3 cellular contexts compared by ENCODE assay signal in genomic region chr16:22029632-22030031, GRCh38.
A peak's percentile ranks its signal among the peaks of the same experiment; 100 is the strongest.
TF ChIP-seq lines count a peak whose summit lies in the region.

No MANE protein-coding gene starts in this region.

TF ChIP-seq in HepG2, 621 proteins besides CTCF, POLR2A, EP300 and RAD21 (continues in another document):
- TF ChIP-seq ZNF672 (CRISPR knock-in tag; IDR thresholded peaks at IDR 0.05) (no peak), RBFOX2 (IDR thresholded peaks at IDR 0.05; ENCODE audit: low read depth, low read length) (no peak), ZNF761 (CRISPR knock-in tag; conservative IDR thresholded peaks at IDR 0.05) (no peak), ZNF33B (CRISPR knock-in tag; IDR thresholded peaks at IDR 0.05) (0 out of 2 replicates have a peak, but pooled peaks have one; percentile 21), HMGA1 (CRISPR knock-in tag; conservative IDR thresholded peaks at IDR 0.05) (no peak), GRHL1 (CRISPR knock-in tag; conservative IDR thresholded peaks at IDR 0.05) (no peak), IKZF5 (CRISPR knock-in tag; IDR thresholded peaks at IDR 0.05) (no peak), CCDC6 (CRISPR knock-in tag; IDR thresholded peaks at IDR 0.05) (peak; percentile 46; the same call in 1 of the 2 replicates), ESRRA (CRISPR knock-in tag; IDR thresholded peaks at IDR 0.05; ENCODE audit: low read depth) (no peak), ZNF138 (CRISPR knock-in tag; IDR thresholded peaks at IDR 0.05; ENCODE audit: low read depth) (no peak), ZNF770 (CRISPR knock-in tag; IDR thresholded peaks at IDR 0.05) (peak; percentile 88)

TF ChIP-seq in WTC11, 78 proteins besides CTCF, POLR2A, EP300 and RAD21 (continues in another document):
- TF ChIP-seq E2F4 (CRISPR knock-in tag; IDR thresholded peaks at IDR 0.05; ENCODE audit: borderline replicate concordance, low read depth) (no peak), ZNF425 (CRISPR knock-in tag; conservative IDR thresholded peaks at IDR 0.05) (no peak), ZNF121 (CRISPR knock-in tag; IDR thresholded peaks at IDR 0.05) (no peak), GABPB1 (CRISPR knock-in tag; IDR thresholded peaks at IDR 0.05) (no peak), ZMAT4 (CRISPR knock-in tag; IDR thresholded peaks at IDR 0.05) (no peak), PRDM15 (CRISPR knock-in tag; IDR thresholded peaks at IDR 0.05) (no peak), EMX1 (CRISPR knock-in tag; IDR thresholded peaks at IDR 0.05) (no peak), GRHL2 (CRISPR knock-in tag; IDR thresholded peaks at IDR 0.05; ENCODE audit: insufficient replicate concordance, severe bottlenecking) (no peak), ZNF396 (CRISPR knock-in tag; IDR thresholded peaks at IDR 0.05; ENCODE audit: borderline replicate concordance) (no peak), ZBTB43 (CRISPR knock-in tag; IDR thresholded peaks at IDR 0.05) (no peak), ZNF263 (CRISPR knock-in tag; IDR thresholded peaks at IDR 0.05; ENCODE audit: low read depth) (no peak), TP53 (CRISPR knock-in tag; IDR thresholded peaks at IDR 0.05) (no peak), ZNF416 (CRISPR knock-in tag; IDR thresholded peaks at IDR 0.05) (no peak), TEAD4 (CRISPR knock-in tag; IDR thresholded peaks at IDR 0.05) (no peak), CREM (CRISPR knock-in tag; IDR thresholded peaks at IDR 0.05) (no peak), ETV6 (CRISPR knock-in tag; IDR thresholded peaks at IDR 0.05) (no peak)

TF ChIP-seq in endothelial cell of umbilical vein, 7 proteins besides CTCF, POLR2A, EP300 and RAD21:
- TF ChIP-seq JUN (IDR thresholded peaks at IDR 0.05; ENCODE audit: borderline replicate concordance, insufficient read depth, insufficient read length, low read depth) (no peak), MYC (IDR thresholded peaks at IDR 0.05; ENCODE audit: low read depth, low read length) (no peak), POLR2AphosphoS5 (IDR thresholded peaks at IDR 0.05; ENCODE audit: insufficient read depth, low read depth, low read length) (no peak), FOS (IDR thresholded peaks at IDR 0.05; ENCODE audit: borderline replicate concordance, insufficient read depth, low read length) (no peak), GATA2 (IDR thresholded peaks at IDR 0.05; ENCODE audit: insufficient read depth, insufficient read length, low read depth, low read length) (no peak), EZH2 (IDR thresholded peaks at IDR 0.05; ENCODE audit: borderline replicate concordance, low read depth, low read length, severe bottlenecking) (no peak), MAX (IDR thresholded peaks at IDR 0.05; ENCODE audit: insufficient read depth, insufficient read length) (no peak)
